ENCODE assay signal across 8 cellular contexts in genomic region chr12:70609739-70610491, GRCh38. TPM values are rescaled to one million over a fixed set of nuclear protein-coding genes. Genes with fewer than 3 reads are reported as not detected.
DNase-seq lines count a peak whose midpoint lies in the region; ATAC-seq and TF ChIP-seq lines count a peak whose summit lies in the region.

No MANE protein-coding gene starts in this region.

- H2BK120ac ChIP-seq in neuronal stem cell (ENCODE audit: low read depth, low read length) = no peak overlapping the region

- no peaks in the 10 kb centered on the region for H3K79me1 ChIP-seq in neuronal stem cell (ENCODE audit: low read depth, low read length)

- H3K18ac ChIP-seq in neuronal stem cell (ENCODE audit: low read length) = peak overlapping the region; percentile 95

- H2AFZ ChIP-seq in neuronal stem cell (ENCODE audit: low read length) = peak overlapping the region; percentile 98

- no CpG with 5 or more reads among the region's 63 CpGs for WGBS in neuronal stem cell (ENCODE audit: extremely low coverage in 2 of 2, insufficient read length in 2 of 2, insufficient replicate concordance in 1 of 2), 2 donors

- H3K4me2 ChIP-seq in neuronal stem cell (ENCODE audit: insufficient read depth, low read length, poor library complexity, severe bottlenecking) = peak overlapping the region; percentile 97

- POLR2A ChIA-PET in WTC11 (lab: Charles Lee) = interaction anchor here (0.6 kb wide), 1 partner anchor 45 kb away, joined by 3 read pairs; no protein-coding TSS in a partner anchor

- no peak overlapping the region for H4K91ac ChIP-seq in neuronal stem cell (ENCODE audit: low read depth, low read length, poor library complexity)

- H3K27ac ChIP-seq in neuronal stem cell (replicated peaks; ENCODE audit: low read length) = no peak overlapping the region

- peaks cover 0 to 53% (median 18%) of the 10 kb centered on the region in 3 experiments for H3K27me3 ChIP-seq in neuronal stem cell (ENCODE audit: control insufficient read depth in 3 of 3, insufficient read depth in 3 of 3, low read depth in 1 of 3, low read length in 3 of 3)

- H3K27ac Mint-ChIP-seq in HFFc6 = peak overlapping the region; percentile 38
- no peak overlapping the region for H3K27ac Mint-ChIP-seq in WTC11
- H3K27ac Mint-ChIP-seq in glutamatergic neuron (ENCODE audit: unreplicated experiment) = no peak overlapping the region

- DNase-seq in AG20443 (ENCODE audit: low spot score) = peak; percentile 76
- no peak for DNase-seq in HFFc6
- DNase-seq in WTC11 (ENCODE audit: low spot score) = peak; percentile 46
- DNase-seq in glutamatergic neuron = peak; percentile 37
- DNase-seq in neuronal stem cell (ENCODE audit: low spot score) = no peak
- DNase-seq in GF-D8 (lab: John Stamatoyannopoulos, UW) = no peak

- peaks cover 6% of the 10 kb centered on the region for H3K36me3 Mint-ChIP-seq in HFFc6 (ENCODE audit: low read depth)
- H3K36me3 Mint-ChIP-seq in WTC11 = peaks cover 6% of the 10 kb centered on the region
- no peaks in the 10 kb centered on the region for H3K36me3 Mint-ChIP-seq in glutamatergic neuron (ENCODE audit: unreplicated experiment)

- H3K27me3 Mint-ChIP-seq in HFFc6 (ENCODE audit: insufficient read depth) = peaks cover 6% of the 10 kb centered on the region; the same call in 1 of the 2 replicates
- peaks cover 33% of the 10 kb centered on the region for H3K27me3 Mint-ChIP-seq in WTC11 (ENCODE audit: low read depth)
- peaks cover 6% of the 10 kb centered on the region for H3K27me3 Mint-ChIP-seq in glutamatergic neuron (ENCODE audit: unreplicated experiment)

- H3K36me3 ChIP-seq in neuronal stem cell (replicated peaks in 1 of 2; ENCODE audit: control insufficient read depth in 2 of 2, insufficient read depth in 2 of 2, low read length in 2 of 2) = no peaks in the 10 kb centered on the region

- H3K9ac ChIP-seq in neuronal stem cell (ENCODE audit: low read depth, low read length, poor library complexity) = peak overlapping the region; percentile 63

- H3K4me1 Mint-ChIP-seq in HFFc6 (ENCODE audit: low read depth) = peaks cover 61% of the 10 kb centered on the region
- H3K4me1 Mint-ChIP-seq in WTC11 = peaks cover 48% of the 10 kb centered on the region
- H3K4me1 Mint-ChIP-seq in glutamatergic neuron (ENCODE audit: low read depth, unreplicated experiment) = no peaks in the 10 kb centered on the region

- no peak overlapping the region for H3K4ac ChIP-seq in neuronal stem cell (ENCODE audit: low read length)

- no peaks in the 10 kb centered on the region for H3K9me3 ChIP-seq in neuronal stem cell (replicated peaks in 1 of 2; ENCODE audit: control insufficient read depth in 2 of 2, insufficient read depth in 1 of 2, low read depth in 1 of 2, low read length in 2 of 2)

- peak overlapping the region; percentile 51 to 86 for H3K4me3 ChIP-seq in neuronal stem cell (ENCODE audit: low read length in 2 of 2)

- ATAC-seq in WTC11 = peak; percentile 72
- no peak for ATAC-seq in GM18909 (IDR thresholded peaks at IDR 0.05; ENCODE audit: poor library complexity, unreplicated experiment)
- no peak for ATAC-seq in HG03571 (IDR thresholded peaks at IDR 0.05; ENCODE audit: unreplicated experiment)

- H3K4me3 Mint-ChIP-seq in HFFc6 (peak overlapping the region; percentile 88), WTC11 (peak overlapping the region; percentile 84), glutamatergic neuron (ENCODE audit: unreplicated experiment) (peak overlapping the region; percentile 89)

- TF ChIP-seq CTCF in HFFc6 (IDR thresholded peaks at IDR 0.05) = no peak; the same call in 1 of the 2 replicates
- TF ChIP-seq CTCF in WTC11 (IDR thresholded peaks at IDR 0.05) = no peak
- no peak for TF ChIP-seq CTCF in glutamatergic neuron (IDR thresholded peaks at IDR 0.05; ENCODE audit: partially characterized antibody, unreplicated experiment)

- H3K23ac ChIP-seq in neuronal stem cell (ENCODE audit: low read depth, low read length, poor library complexity) = no peak overlapping the region

- H2AK5ac ChIP-seq in neuronal stem cell (ENCODE audit: low read depth, low read length) = no peak overlapping the region

- no peak overlapping the region for H2BK12ac ChIP-seq in neuronal stem cell (ENCODE audit: low read length)

- CTCF ChIA-PET in WTC11 (lab: Charles Lee) = interaction anchor here (1.0 kb wide), 1 partner anchor 110 kb away, joined by 3 read pairs; no protein-coding TSS in a partner anchor

- no peaks in the 10 kb centered on the region for H3K9me3 Mint-ChIP-seq in HFFc6
- H3K9me3 Mint-ChIP-seq in WTC11 = peaks cover 6% of the 10 kb centered on the region
- no peaks in the 10 kb centered on the region for H3K9me3 Mint-ChIP-seq in glutamatergic neuron (ENCODE audit: unreplicated experiment)

- peaks cover 0 to 5% of the 10 kb centered on the region in 2 donors for H3K4me1 ChIP-seq in neuronal stem cell (ENCODE audit: control insufficient read depth in 2 of 2, insufficient read depth in 1 of 2, low read depth in 1 of 2, low read length in 2 of 2)

- no peak overlapping the region for H3K14ac ChIP-seq in neuronal stem cell (ENCODE audit: low read length)

- no peak overlapping the region for H2BK5ac ChIP-seq in neuronal stem cell (ENCODE audit: low read length)

- peak overlapping the region; percentile 26 for H2BK15ac ChIP-seq in neuronal stem cell (ENCODE audit: low read length)

- no peak overlapping the region for H4K8ac ChIP-seq in neuronal stem cell (ENCODE audit: low read depth, low read length)

TF ChIP-seq in WTC11, 78 proteins besides CTCF, POLR2A, EP300 and RAD21 (continues in another document):
- no peak for TF ChIP-seq ATF3 (CRISPR knock-in tag; conservative IDR thresholded peaks at IDR 0.05)
- no peak for TF ChIP-seq IRF1 (CRISPR knock-in tag; IDR thresholded peaks at IDR 0.05)
- 0 out of 2 replicates have a peak, but pooled peaks have one; percentile 12 for TF ChIP-seq USF2 (CRISPR knock-in tag; IDR thresholded peaks at IDR 0.05)
- TF ChIP-seq TCF7 (CRISPR knock-in tag; IDR thresholded peaks at IDR 0.05; ENCODE audit: low read depth) = no peak
- no peak for TF ChIP-seq RORB (CRISPR knock-in tag; IDR thresholded peaks at IDR 0.05)
- TF ChIP-seq, protein P1, sequence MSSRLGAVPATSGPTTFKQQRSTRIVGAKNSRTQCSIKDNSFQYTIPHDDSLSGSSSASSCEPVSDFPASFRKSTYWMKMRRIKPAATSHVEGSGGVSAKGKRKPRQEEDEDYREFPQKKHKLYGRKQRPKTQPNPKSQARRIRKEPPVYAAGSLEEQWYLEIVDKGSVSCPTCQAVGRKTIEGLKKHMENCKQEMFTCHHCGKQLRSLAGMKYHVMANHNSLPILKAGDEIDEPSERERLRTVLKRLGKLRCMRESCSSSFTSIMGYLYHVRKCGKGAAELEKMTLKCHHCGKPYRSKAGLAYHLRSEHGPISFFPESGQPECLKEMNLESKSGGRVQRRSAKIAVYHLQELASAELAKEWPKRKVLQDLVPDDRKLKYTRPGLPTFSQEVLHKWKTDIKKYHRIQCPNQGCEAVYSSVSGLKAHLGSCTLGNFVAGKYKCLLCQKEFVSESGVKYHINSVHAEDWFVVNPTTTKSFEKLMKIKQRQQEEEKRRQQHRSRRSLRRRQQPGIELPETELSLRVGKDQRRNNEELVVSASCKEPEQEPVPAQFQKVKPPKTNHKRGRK (CRISPR knock-in tag; IDR thresholded peaks at IDR 0.05; ENCODE audit: borderline replicate concordance) = no peak
- peak; percentile 50; the same call in 1 of the 2 replicates for TF ChIP-seq FOXP1 (CRISPR knock-in tag; IDR thresholded peaks at IDR 0.05; ENCODE audit: borderline replicate concordance)

RNA-seq across cellular contexts. Expression of gene PTPRB, which starts 27.3 kb away (rescaled TPM):
- 1 to 10 TPM; 2.6 to 4.3 (median 3.1) TPM for total RNA-seq in HFFc6 (2021; fragmentation: NEBNext Ultra II Directional; extraction: Animal tissue kit (Norgen Biotek cat#: 25700))
- total RNA-seq in WTC11 (2021) (2.9 to 3.3 TPM (median 3.1 TPM) in 3 replicates), glutamatergic neuron (ENCODE audit: unreplicated experiment) (0.17 TPM)
- 0.03 TPM for polyA plus RNA-seq in neuronal stem cell (2013, experiment 1 of 2)
- polyA plus RNA-seq in neuronal stem cell (2013, experiment 2 of 2) = 0.03 TPM

Comparison
In these comparisons a context has a peak if more than half of its experiments do, and no peak if none do; other contexts are left out.
1. DNase-seq: peak in AG20443 (single experiment), WTC11 (single experiment) and glutamatergic neuron (single experiment); none in HFFc6 (single experiment), neuronal stem cell (single experiment) and GF-D8 (single experiment).
2. Peak in every context shown above with its lines, with median percentiles within 50 percentile points of each other: H3K4me3 Mint-ChIP-seq.